29 cellular contexts compared by ENCODE assay signal in genomic region chr5:655406-655805, GRCh38. TPM values are rescaled to one million over a fixed set of nuclear protein-coding genes. Genes with fewer than 3 reads are reported as not detected.
"Had no signal": no experiment of that assay in that cellular context is flagged by ENCODE, and none has a peak within 500 bp of the region (broad histone marks: within the 10 kb centered on the region; RNA-seq: fewer than 3 reads in every experiment).

No MANE protein-coding gene starts in this region.

- H3K4me3 Mint-ChIP-seq: dendritic cell treated with granulocyte-macrophage colony-stimulating factor and Interleukin-4, amounts not matched to agents 40 ng/mL and 50 ng/mL, for 4 days; endodermal cell; naive thymus-derived CD8-positive, alpha-beta T cell; nephron progenitor cell; stimulated activated effector memory CD8-positive, alpha-beta T cell treated with anti-CD3 and anti-CD28 coated beads, Interleukin-12 subunit alpha, Interleukin-12 subunit beta, amount 100 ng/mL, for 72 hours had no signal

- H3K27ac Mint-ChIP-seq: dendritic cell treated with granulocyte-macrophage colony-stimulating factor and Interleukin-4, amounts not matched to agents 40 ng/mL and 50 ng/mL, for 4 days; endodermal cell; naive thymus-derived CD8-positive, alpha-beta T cell; nephron progenitor cell; stimulated activated effector memory CD8-positive, alpha-beta T cell treated with anti-CD3 and anti-CD28 coated beads, Interleukin-12 subunit alpha, Interleukin-12 subunit beta, amount 100 ng/mL, for 72 hours had no signal

- H3K9me3 ChIP-seq: gastrocnemius medialis, left lung, psoas muscle, right lobe of liver, stomach, thyroid gland, vagina had no signal

- H3K4me1 ChIP-seq: gastrocnemius medialis, left lung, psoas muscle, right lobe of liver, stomach, thyroid gland, vagina had no signal

- DNase-seq: cerebellar nuclear complex; effector CD8-positive, alpha-beta T cell; endodermal cell; foreskin fibroblast; gastrocnemius medialis; left cardiac atrium; left lung; mesendoderm; midbrain; naive thymus-derived CD8-positive, alpha-beta T cell; nephron progenitor cell; nucleus accumbens; retina; right lobe of liver; stimulated activated CD4-positive, alpha-beta T cell treated with anti-CD3 and anti-CD28 coated beads, Interleukin-12 subunit alpha, Interleukin-12 subunit beta, amount 100 ng/mL, for 4 hours; stimulated activated CD4-positive, alpha-beta T cell treated with anti-CD3 and anti-CD28 coated beads, Interleukin-1b, Interleukin-23, amount 100 ng/mL, for 48 hours; stimulated activated CD4-positive, alpha-beta T cell treated with anti-CD3 and anti-CD28 coated beads, Interleukin-4, amount 100 ng/mL, for 24 hours; stimulated activated naive CD4-positive, alpha-beta T cell treated with Interleukin-2 at 50 U/mL for 16 hours; stomach; thyroid gland; trophoblast cell had no signal

- H3K36me3 ChIP-seq: gastrocnemius medialis, right lobe of liver, thyroid gland had no signal

- H3K27ac ChIP-seq: epithelial cell of prostate, gastrocnemius medialis, hepatocyte, left lung, psoas muscle, right lobe of liver, stomach, thyroid gland, vagina had no signal

- H3K4me1 Mint-ChIP-seq: endodermal cell; nephron progenitor cell; stimulated activated effector memory CD8-positive, alpha-beta T cell treated with anti-CD3 and anti-CD28 coated beads, Interleukin-12 subunit alpha, Interleukin-12 subunit beta, amount 100 ng/mL, for 72 hours had no signal

- H3K27me3 Mint-ChIP-seq: dendritic cell treated with granulocyte-macrophage colony-stimulating factor and Interleukin-4, amounts not matched to agents 40 ng/mL and 50 ng/mL, for 4 days; naive thymus-derived CD8-positive, alpha-beta T cell had no signal

- H3K27me3 ChIP-seq: gastrocnemius medialis, hepatocyte, left lung, right lobe of liver, stomach, thyroid gland, vagina had no signal

- H3K4me3 ChIP-seq: gastrocnemius medialis, hepatocyte, left lung, psoas muscle, right lobe of liver, smooth muscle cell, stomach, thyroid gland, vagina had no signal

- H3K9me3 Mint-ChIP-seq: dendritic cell treated with granulocyte-macrophage colony-stimulating factor and Interleukin-4, amounts not matched to agents 40 ng/mL and 50 ng/mL, for 4 days; naive thymus-derived CD8-positive, alpha-beta T cell; stimulated activated effector memory CD8-positive, alpha-beta T cell treated with anti-CD3 and anti-CD28 coated beads, Interleukin-12 subunit alpha, Interleukin-12 subunit beta, amount 100 ng/mL, for 72 hours had no signal

- ATAC-seq: esophagus mucosa; gastrocnemius medialis; left cardiac atrium; left lung; naive thymus-derived CD8-positive, alpha-beta T cell; psoas muscle; right lobe of liver; stimulated activated effector memory CD8-positive, alpha-beta T cell treated with anti-CD3 and anti-CD28 coated beads, Interleukin-12 subunit alpha, Interleukin-12 subunit beta, amount 100 ng/mL, for 72 hours had no signal

RNA-seq across cellular contexts. Expression of gene TPPP, which starts 37.7 kb away (rescaled TPM):
- total RNA-seq: smooth muscle cell had no signal
- polyA plus RNA-seq: smooth muscle cell had no signal
